In genomic region chr14:65045691-65046090, GRCh38 we compare ENCODE assay signal across 18 cellular contexts. TPM values are rescaled to one million over a fixed set of nuclear protein-coding genes. Genes with fewer than 3 reads are reported as not detected.
A peak's percentile ranks its signal among the peaks of the same experiment; 100 is the strongest.
DNase-seq lines count a peak whose midpoint lies in the region; ATAC-seq and TF ChIP-seq lines count a peak whose summit lies in the region.
"Had no signal": no experiment of that assay in that cellular context is flagged by ENCODE, and none has a peak within 500 bp of the region (broad histone marks: within the 10 kb centered on the region; RNA-seq: fewer than 3 reads in every experiment).

No MANE protein-coding gene starts in this region.

- intact Hi-C loops in sciatic nerve (cut with DNase I) (no loop called here), sigmoid colon (cut with DNase I) (no loop called here)

- 88 to 93% methylated on average over 6 of the region's 6 CpGs for WGBS in sigmoid colon, 2 donors

- H3K27me3 ChIP-seq in sigmoid colon, result no peaks in the 10 kb centered on the region
- H3K27me3 ChIP-seq: BLaER1 had no signal

- H3K9me3 ChIP-seq in sigmoid colon, result no peaks in the 10 kb centered on the region
- H3K9me3 ChIP-seq: BLaER1 had no signal

- no peak overlapping the region for H3K27ac ChIP-seq in sigmoid colon
- H3K27ac ChIP-seq: BLaER1, C4-2B had no signal

- TF ChIP-seq CTCF in NB4 (IDR thresholded peaks at IDR 0.05; ENCODE audit: low read depth, low read length) (no peak), sigmoid colon (IDR thresholded peaks at IDR 0.05) (no peak)

- ATAC-seq in left lobe of liver (peak; percentile 23), sciatic nerve (peak; percentile 56), GM19467 (IDR thresholded peaks at IDR 0.05; ENCODE audit: unreplicated experiment) (no peak)
- ATAC-seq: GM23338, HCT116 had no signal

- DNase-seq in CD1c-positive myeloid dendritic cell (ENCODE audit: extremely low spot score), result peak; percentile 34
- peak; percentile 23 for DNase-seq in NB4 (ENCODE audit: low read depth)
- DNase-seq in left lobe of liver (ENCODE audit: low spot score), result peak; percentile 37
- no peak for DNase-seq in sciatic nerve (ENCODE audit: low spot score)
- DNase-seq in sigmoid colon, result no peak
- DNase-seq in AML-193 (lab: John Stamatoyannopoulos, UW), result no peak
- DNase-seq: Calu3; CD4-positive, alpha-beta memory T cell; COR-L47; DMS53; DMS79 treated with DMSO at 0.1 percent for 48 hours; GF-D8; H9 had no signal

- TF ChIP-seq POLR2A in NB4 (IDR thresholded peaks at IDR 0.05; ENCODE audit: extremely low read depth, insufficient read length) (no peak), sigmoid colon (IDR thresholded peaks at IDR 0.05) (no peak)

- H3K4me3 ChIP-seq in NB4 (ENCODE audit: low read depth, low read length) (no peak overlapping the region), sigmoid colon (no peak overlapping the region)
- H3K4me3 ChIP-seq: BLaER1, GM23338 had no signal

- H3K36me3 ChIP-seq in sigmoid colon, result peaks cover 0 to 41% (median 5%) of the 10 kb centered on the region in 4 donors

- no peak for TF ChIP-seq EP300 in sigmoid colon (IDR thresholded peaks at IDR 0.05)

- peaks cover 0 to 15% (median 6%) of the 10 kb centered on the region in 4 donors for H3K4me1 ChIP-seq in sigmoid colon
- H3K4me1 ChIP-seq: BLaER1 had no signal

RNA-seq across cellular contexts. Expression of gene MAX, which starts 56.6 kb away (rescaled TPM):
- 32.3 TPM for total RNA-seq in left lobe of liver
- 131 TPM for total RNA-seq in sciatic nerve
- 10 to 100 TPM; 61.6 to 71.7 (median 65.0) TPM for total RNA-seq in sigmoid colon
- 100 to 1,000 TPM in 1 of 3 donors, 10 to 100 TPM in 2; 58.8 to 119 (median 93.7) TPM for polyA plus RNA-seq in sigmoid colon

RNA-seq across cellular contexts. Expression of gene FNTB, which starts 59.0 kb away (rescaled TPM):
- total RNA-seq in left lobe of liver, result 9.9 TPM
- 40.7 TPM for total RNA-seq in sciatic nerve
- 10 to 100 TPM; 10.7 to 13.0 (median 11.9) TPM for total RNA-seq in sigmoid colon
- 1 to 10 TPM; 6.9 to 8.4 (median 8.3) TPM for polyA plus RNA-seq in sigmoid colon

Comparison
In these comparisons a context has a peak if more than half of its experiments do, and no peak if none do; other contexts are left out.
1. DNase-seq: peak in CD1c-positive myeloid dendritic cell (single experiment), NB4 (single experiment) and left lobe of liver (single experiment); none in sciatic nerve (single experiment), sigmoid colon (single experiment) and AML-193 (0 of 2).